8 cellular contexts compared by ENCODE assay signal in the genomic region with DNA sequence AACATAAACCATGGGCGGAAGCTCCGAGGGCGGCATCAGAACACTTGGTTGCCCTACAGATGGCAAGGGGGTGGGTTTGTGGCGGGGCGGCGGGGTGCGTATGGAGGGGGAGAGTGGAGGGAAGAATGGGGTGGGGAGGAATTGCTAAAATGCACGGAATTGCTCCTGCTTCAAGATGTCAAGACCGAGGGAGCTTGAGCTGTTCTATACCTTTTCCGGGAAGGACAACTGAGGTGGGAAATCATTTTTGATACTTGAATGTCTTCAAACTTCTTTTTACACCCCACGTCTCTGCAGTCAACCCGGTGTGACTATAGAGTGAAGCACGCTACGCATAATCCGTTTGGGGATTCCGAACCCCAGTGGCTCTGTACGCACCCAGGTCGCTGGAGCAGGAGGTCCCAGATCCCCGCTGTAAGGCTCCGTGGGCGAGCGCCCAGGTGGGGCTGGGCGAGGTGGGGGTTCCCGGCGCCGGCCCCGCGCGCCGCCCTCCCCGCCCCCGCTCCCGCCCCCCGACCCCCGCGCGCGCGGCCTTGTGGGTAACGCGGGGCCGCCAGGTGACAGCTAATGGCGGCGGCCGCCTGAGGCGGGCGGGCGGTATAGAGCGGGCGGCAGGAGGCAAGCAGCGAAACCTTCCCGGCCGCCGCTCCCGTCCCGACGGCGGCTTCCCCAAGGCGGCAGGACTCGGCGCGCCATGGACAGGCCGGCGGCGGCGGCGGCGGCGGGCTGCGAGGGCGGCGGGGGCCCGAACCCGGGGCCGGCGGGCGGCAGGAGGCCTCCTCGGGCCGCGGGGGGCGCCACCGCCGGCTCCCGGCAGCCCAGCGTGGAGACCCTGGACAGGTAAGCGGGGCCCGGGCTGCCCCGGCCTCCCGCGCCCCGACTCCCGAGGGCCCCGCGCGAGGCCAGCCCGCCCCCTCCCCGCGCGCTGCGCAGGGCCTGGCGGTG. TPM values are rescaled to one million over a fixed set of nuclear protein-coding genes. Genes with fewer than 3 reads are reported as not detected.
DNase-seq lines count a peak whose midpoint lies in the region; ATAC-seq and FAIRE-seq lines count a peak whose summit lies in the region.

A gene (plus strand): TSS at position 560 of the 945 bp plus-strand sequence. CDS start 135 bp downstream, at position 695.

- H3K4me3 ChIP-seq in GM08714 (ENCODE audit: low read length) (peak within 1 kb of the TSS; percentile 95), ectodermal cell (ENCODE audit: insufficient read depth, low read depth, low read length) (peak within 1 kb of the TSS; percentile 34), mesendoderm (ENCODE audit: low read length) (peak within 1 kb of the TSS; percentile 67)

- WGBS in ectodermal cell, 2 experiments: 1% methylated on average over 94 to 100 of the region's 101 CpGs
- WGBS in mesendoderm (ENCODE audit: extremely low coverage, insufficient coverage, low lambda C conversion rate): no CpG with 5 or more reads among the region's 101 CpGs

- H3K4me1 ChIP-seq in ectodermal cell (ENCODE audit: control insufficient read depth, insufficient read depth, low read length): peaks cover 6% of the 10 kb centered on the region
- H3K4me1 ChIP-seq in mesendoderm (ENCODE audit: control insufficient read depth, low read depth, low read length): no peaks in the 10 kb centered on the region

- no peak within 1 kb of the TSS for H4K8ac ChIP-seq in mesendoderm (ENCODE audit: low read depth, low read length)

- H3K23ac ChIP-seq in mesendoderm (ENCODE audit: low read length): no peak within 1 kb of the TSS

- no peaks in the 10 kb centered on the region for H3K79me2 ChIP-seq in mesendoderm (ENCODE audit: control insufficient read depth, insufficient read depth, low read length)

- H2AK5ac ChIP-seq in mesendoderm (ENCODE audit: low read length): no peak within 1 kb of the TSS

- no peak for FAIRE-seq in HTR-8/SVneo (lab: Jason Lieb, UNC)

- H3K27me3 ChIP-seq in ectodermal cell (ENCODE audit: control insufficient read depth, insufficient read depth, low read length, poor library complexity, severe bottlenecking) (no peaks in the 10 kb centered on the region), mesendoderm (ENCODE audit: insufficient read depth, low read length, poor library complexity) (no peaks in the 10 kb centered on the region)

- peak within 1 kb of the TSS; percentile 75 for H3K9ac ChIP-seq in mesendoderm (ENCODE audit: low read length)

- peak; percentile 16 for DNase-seq in LoVo (ENCODE audit: low spot score)
- DNase-seq in activated CD4-positive, alpha-beta T cell treated with anti-CD3 and anti-CD28 coated beads for 48 hours: peak; percentile 52
- DNase-seq in mesendoderm: peak; percentile 17
- peak; percentile 60 for DNase-seq in stimulated activated naive CD8-positive, alpha-beta T cell treated with anti-CD3 and anti-CD28 coated beads, Interleukin-15, Interleukin-2, amounts not matched to agents 100 U/mL and 50 U/mL, for 24 hours
- no peak for DNase-seq in HTR-8/SVneo (ENCODE audit: insufficient read length, low spot score)

- H3K4me2 ChIP-seq in mesendoderm (ENCODE audit: low read length): peak within 1 kb of the TSS; percentile 29

- peak within 1 kb of the TSS; percentile 82 for H3K56ac ChIP-seq in mesendoderm (ENCODE audit: low read length)

- H3K9me3 ChIP-seq in ectodermal cell (ENCODE audit: control insufficient read depth, low read length): no peaks in the 10 kb centered on the region

- no peak within 1 kb of the TSS for H2BK15ac ChIP-seq in mesendoderm (replicated peaks; ENCODE audit: low read depth)

- peak within 1 kb of the TSS; percentile 31 for H3K4ac ChIP-seq in mesendoderm (ENCODE audit: low read depth, low read length)

- no peak within 1 kb of the TSS for H4K5ac ChIP-seq in mesendoderm (ENCODE audit: low read length)

- H3K18ac ChIP-seq in mesendoderm (ENCODE audit: low read length): peak within 1 kb of the TSS; percentile 80

- H3K79me1 ChIP-seq in mesendoderm (ENCODE audit: low read length): no peaks in the 10 kb centered on the region

- no peak within 1 kb of the TSS for H2BK120ac ChIP-seq in mesendoderm (ENCODE audit: low read depth, low read length)

- H3K36me3 ChIP-seq in ectodermal cell (ENCODE audit: control insufficient read depth, insufficient read depth, low read length): no peaks in the 10 kb centered on the region
- H3K36me3 ChIP-seq in mesendoderm (ENCODE audit: control insufficient read depth, insufficient read depth, low read length): no peaks in the 10 kb centered on the region

- H3K27ac ChIP-seq in ectodermal cell (ENCODE audit: insufficient read depth, low read depth, low read length, poor library complexity, severe bottlenecking) (no peak within 1 kb of the TSS), mesendoderm (ENCODE audit: low read depth, low read length) (no peak within 1 kb of the TSS)

- no peak within 1 kb of the TSS for H2BK5ac ChIP-seq in mesendoderm (ENCODE audit: low read length)

- ATAC-seq in GM21825 (IDR thresholded peaks at IDR 0.05; ENCODE audit: unreplicated experiment): peak; percentile 39
- ATAC-seq in stimulated activated naive CD8-positive, alpha-beta T cell treated with anti-CD3 and anti-CD28 coated beads, Interleukin-15, Interleukin-2, amounts not matched to agents 100 U/mL and 50 U/mL, for 24 hours: peak; percentile 17

RNA-seq across cellular contexts. Expression of the gene that starts here (rescaled TPM):
- 19.6 TPM for polyA plus RNA-seq in ectodermal cell (2013, experiment 1 of 4)
- polyA plus RNA-seq in ectodermal cell (2013, experiment 2 of 4): 21.5 TPM
- polyA plus RNA-seq in ectodermal cell (2013, experiment 3 of 4): 12.7 TPM
- 14.6 TPM for polyA plus RNA-seq in ectodermal cell (2013, experiment 4 of 4)
- polyA plus RNA-seq in mesendoderm (2013, experiment 1 of 2): 21.8 TPM
- 20.8 TPM for polyA plus RNA-seq in mesendoderm (2013, experiment 2 of 2)

Comparison
In these comparisons a context has a peak if more than half of its experiments do, and no peak if none do; other contexts are left out.
1. H3K4me3 ChIP-seq: peak in every context shown above with its lines; median percentile 95 in GM08714; 67 in mesendoderm; 34 in ectodermal cell.